8 cellular contexts compared by ENCODE assay signal in genomic region chr1:9671377-9672140, GRCh38. TPM values are rescaled to one million over a fixed set of nuclear protein-coding genes. Genes with fewer than 3 reads are reported as not detected.
DNase-seq lines count a peak whose midpoint lies in the region; TF ChIP-seq lines count a peak whose summit lies in the region.

No MANE protein-coding gene starts in this region.

- POLR2A ChIA-PET in AG04450 (lab: Yijun Ruan, JAX): interaction anchor here (1.3 to 1.7 kb wide), 3 partner anchors 12 to 19 kb away, joined by 7 to 19 read pairs (median 7); partner anchors contain the start of gene PIK3CD

- no peak for TF ChIP-seq CTCF in AG04450 (IDR thresholded peaks at IDR 0.05; ENCODE audit: low read depth, low read length)
- no peak for TF ChIP-seq CTCF in dorsolateral prefrontal cortex (IDR thresholded peaks at IDR 0.05 in 54 of 56, conservative IDR thresholded peaks at IDR 0.05 in 2 of 56; ENCODE audit: low read depth in 1 of 56, partially characterized antibody in 56 of 56)

- DNase-seq in AG04450 (ENCODE audit: low read depth, low spot score) (peak; percentile 68), Daoy (ENCODE audit: low read depth) (peak; percentile 74), T1000 (lab: John Stamatoyannopoulos, UW) (peak; percentile 25), iris pigment epithelial cell (ENCODE audit: low read depth) (peak; percentile 81), dorsolateral prefrontal cortex (no peak), NAMALWA (ENCODE audit: low spot score) (no peak)
- DNase-seq in effector CD8-positive, alpha-beta T cell (lab: John Stamatoyannopoulos, UW): no peak
- no peak for DNase-seq in activated CD8-positive, alpha-beta memory T cell treated with anti-CD3 and anti-CD28 coated beads, Interleukin-2, amount 50 U/mL, for 4 hours

- H3K9me3 ChIP-seq in AG04450 (ENCODE audit: control insufficient read depth, insufficient read depth, low read length): no peaks in the 10 kb centered on the region

- H3K4me3 ChIP-seq in AG04450 (ENCODE audit: low read depth, low read length) (no peak overlapping the region), dorsolateral prefrontal cortex (no peak overlapping the region)

- intact Hi-C loops in dorsolateral prefrontal cortex (cut with DNase I): no loop called here

- CTCF ChIA-PET in AG04450 (lab: Charles Lee): interaction anchor here (0.6 to 1.2 kb wide), 4 partner anchors 10 to 610 kb away, joined by 3 read pairs; no protein-coding TSS in a partner anchor

- H3K27ac ChIP-seq in AG04450 (ENCODE audit: low read depth, low read length) (peak overlapping the region; percentile 80), dorsolateral prefrontal cortex (no peak overlapping the region)

- H3K27me3 ChIP-seq in AG04450 (ENCODE audit: control insufficient read depth, insufficient read depth, low read length) (no peaks in the 10 kb centered on the region), dorsolateral prefrontal cortex (no peaks in the 10 kb centered on the region)

RNA-seq across cellular contexts. Expression of gene PIK3CD, which starts 20.0 kb away (rescaled TPM):
- polyA plus RNA-seq in AG04450 (2011; rRNA removed): 9.0 and 10.9 TPM in 2 replicates
- 22.7 and 23.5 TPM in 2 replicates for polyA minus RNA-seq in AG04450 (2011; rRNA and poly(A)+ RNA removed)
- 10.4 and 11.1 TPM in 2 replicates for total RNA-seq in Daoy (2014; rRNA removed; shearing (Covaris generic))
- total RNA-seq in dorsolateral prefrontal cortex: 10 to 100 TPM in 117 of 120 experiments, 1 to 10 TPM in 3; 8.0 to 31.5 (median 16.2) TPM

Comparison
In these comparisons a context has a peak if more than half of its experiments do, and no peak if none do; other contexts are left out.
1. DNase-seq: peak in AG04450 (single experiment), Daoy (single experiment), T1000 (single experiment) and iris pigment epithelial cell (single experiment); none in effector CD8-positive, alpha-beta T cell (single experiment), dorsolateral prefrontal cortex (0 of 10), NAMALWA (single experiment) and activated CD8-positive, alpha-beta memory T cell treated with anti-CD3 and anti-CD28 coated beads, Interleukin-2, amount 50 U/mL, for 4 hours (single experiment).